20 cellular contexts compared by ENCODE assay signal in the genomic region with DNA sequence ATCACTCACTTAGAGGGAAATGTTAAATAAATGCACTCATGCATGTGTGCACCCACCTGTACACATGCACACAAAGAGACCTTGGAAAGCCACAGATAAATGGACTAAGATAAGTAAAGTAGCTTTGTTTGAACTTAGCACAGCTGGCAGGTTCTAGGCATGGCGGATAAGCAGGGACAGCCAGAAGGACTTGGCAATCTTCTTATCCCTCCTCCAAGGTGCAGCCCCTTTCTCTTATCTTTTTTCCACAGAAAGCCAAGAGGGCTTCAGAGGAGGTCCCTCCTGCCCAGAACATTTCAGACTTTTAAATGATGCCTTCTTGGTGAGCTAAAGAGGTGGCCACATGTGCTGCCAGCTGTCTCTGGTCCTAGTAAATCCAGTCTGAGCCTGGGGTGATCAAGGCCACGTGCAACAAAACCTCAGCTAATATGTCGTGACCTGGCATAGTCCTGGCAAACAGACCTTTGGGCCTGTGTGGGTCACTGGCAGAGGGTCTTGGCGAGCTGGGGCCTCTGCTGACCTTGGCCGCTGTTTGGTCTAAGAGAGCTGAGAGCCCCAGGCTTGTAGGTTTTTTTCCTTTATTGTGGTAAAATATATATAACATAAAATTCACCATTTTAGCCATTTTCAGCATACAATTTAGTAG.
"Had no signal": no experiment of that assay in that cellular context is flagged by ENCODE, and none has a peak within 500 bp of the region (broad histone marks: within the 10 kb centered on the region; RNA-seq: fewer than 3 reads in every experiment).

No MANE protein-coding gene starts in this region.

- H3K27ac ChIP-seq: esophagus muscularis mucosa, gastroesophageal sphincter, left lung, psoas muscle, thoracic aorta, transverse colon had no signal

- FAIRE-seq: endometrium, small intestine had no signal

- H3K9me3 ChIP-seq: esophagus muscularis mucosa, gastroesophageal sphincter, left lung, psoas muscle, stomach, thoracic aorta, transverse colon had no signal

- ATAC-seq: gastroesophageal sphincter, left lung, psoas muscle had no signal

- H3K36me3 ChIP-seq: esophagus muscularis mucosa, gastroesophageal sphincter, left lung, stomach, thoracic aorta, transverse colon had no signal

- H3K4me1 ChIP-seq: esophagus muscularis mucosa, gastroesophageal sphincter, psoas muscle had no signal

- H3K4me3 ChIP-seq: esophagus muscularis mucosa, gastroesophageal sphincter, left lung, lung, psoas muscle, stomach, thoracic aorta, transverse colon had no signal

- H3K27me3 ChIP-seq: gastroesophageal sphincter, left lung, stomach, transverse colon had no signal

- DNase-seq: effector memory CD4-positive, alpha-beta T cell; foreskin fibroblast; glutamatergic neuron; islet precursor cell; left lung; mesenchymal stem cell; naive B cell; psoas muscle; retina; small intestine; stimulated activated CD4-positive, alpha-beta T cell treated with anti-CD3 and anti-CD28 coated beads, Interleukin-12 subunit alpha, Interleukin-12 subunit beta, amount 100 ng/mL, for 4 hours; stimulated activated naive CD4-positive, alpha-beta T cell; stomach; substantia nigra; transverse colon had no signal
